In the genomic region with DNA sequence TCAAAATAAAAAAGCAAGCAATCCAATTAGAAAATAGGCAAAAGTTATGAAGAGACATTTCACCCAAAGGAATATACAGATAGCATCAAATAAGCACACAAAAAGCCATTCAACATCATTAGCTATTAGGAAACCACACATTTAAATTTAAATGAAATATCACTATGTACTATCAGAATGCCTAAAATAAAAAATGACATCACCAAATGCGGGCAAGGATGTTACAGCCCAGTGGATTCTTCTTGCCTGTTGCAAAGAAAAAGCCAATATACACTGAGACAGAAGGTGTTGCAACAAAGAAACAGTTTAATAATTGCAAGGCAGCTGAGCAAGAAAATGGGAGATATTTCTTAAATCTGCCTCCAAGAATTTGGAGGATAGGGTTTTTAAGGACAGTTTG, we compare ENCODE assay signal across 22 cellular contexts. TPM values are rescaled to one million over a fixed set of nuclear protein-coding genes. Genes with fewer than 3 reads are reported as not detected.
A peak's percentile ranks its signal among the peaks of the same experiment; 100 is the strongest.
DNase-seq lines count a peak whose midpoint lies in the region; ATAC-seq, FAIRE-seq and TF ChIP-seq lines count a peak whose summit lies in the region.
"Had no signal": no experiment of that assay in that cellular context is flagged by ENCODE, and none has a peak within 500 bp of the region (broad histone marks: within the 10 kb centered on the region; RNA-seq: fewer than 3 reads in every experiment).

No MANE protein-coding gene starts in this region.

- FAIRE-seq in HepG2 (lab: Jason Lieb, UNC) = no peak
- no peak for FAIRE-seq in K562 (lab: Jason Lieb, UNC)
- FAIRE-seq: A204.1, D721Med, GM12891, GM18507, H1 had no signal

- BruUV-seq in HepG2 (replicated peaks; lab: Mats Ljungman, UMichigan) (no TSS peak), K562 (replicated peaks; lab: Mats Ljungman, UMichigan) (no TSS peak)

- no peaks in the 10 kb centered on the region for H4K20me1 ChIP-seq in HepG2 (ENCODE audit: insufficient read depth, low read length)
- H4K20me1 ChIP-seq in K562 (replicated peaks; ENCODE audit: control insufficient read depth, insufficient read depth, low read length) = no peaks in the 10 kb centered on the region
- H4K20me1 ChIP-seq: BLaER1 had no signal

- TF ChIP-seq POLR2A in HepG2 (IDR thresholded peaks at IDR 0.05; ENCODE audit: insufficient read depth in 1 of 2, low read depth in 2 of 2, low read length in 2 of 2) (no peak), right lobe of liver (IDR thresholded peaks at IDR 0.05) (no peak), K562 (conservative IDR thresholded peaks at IDR 0.05) (no peak)

- H3K18ac ChIP-seq in trophoblast cell (ENCODE audit: low read length) = no peak overlapping the region

- H3K79me1 ChIP-seq in trophoblast cell (ENCODE audit: low read length) = no peaks in the 10 kb centered on the region

- H3K79me2 ChIP-seq in HepG2 (ENCODE audit: insufficient read depth, low read length) (no peaks in the 10 kb centered on the region), K562 (ENCODE audit: control insufficient read depth, insufficient read depth, low read length) (no peaks in the 10 kb centered on the region), trophoblast cell (ENCODE audit: control insufficient read depth, insufficient read depth, low read length, poor library complexity) (peaks cover 2% of the 10 kb centered on the region)

- no peak overlapping the region for H3K4me2 ChIP-seq in HepG2 (ENCODE audit: low read depth, low read length)
- no peak overlapping the region for H3K4me2 ChIP-seq in K562 (ENCODE audit: insufficient read depth, low read length)
- H3K4me2 ChIP-seq in trophoblast cell (ENCODE audit: low read length) = no peak overlapping the region
- H3K4me2 ChIP-seq: BLaER1 had no signal

- no peak overlapping the region for H3K4ac ChIP-seq in trophoblast cell (ENCODE audit: low read depth, low read length)

- no peak overlapping the region for H4K8ac ChIP-seq in trophoblast cell (ENCODE audit: low read depth, low read length)

- TF ChIP-seq RAD21 in HepG2 (CRISPR knock-in tag; IDR thresholded peaks at IDR 0.05) (no peak), K562 (CRISPR knock-in tag; conservative IDR thresholded peaks at IDR 0.05 in 1 of 2, IDR thresholded peaks at IDR 0.05 in 1 of 2) (no peak)

- TF ChIP-seq EP300 in HepG2 (IDR thresholded peaks at IDR 0.05; ENCODE audit: low read depth in 2 of 2, low read length in 2 of 2) (no peak), HepG2 (CRISPR knock-in tag; IDR thresholded peaks at IDR 0.05; ENCODE audit: borderline replicate concordance) (no peak), K562 (IDR thresholded peaks at IDR 0.05; ENCODE audit: low read length) (no peak)

- in situ Hi-C loops in HepG2 (cut with HindIII; ENCODE audit: extremely low pct_ligation_motif_present, low pct_unique_long_range_greater_than_20kb) (no loop called here), K562 (cut with MboI) (no loop called here)

- H3K9me3 ChIP-seq in HepG2 (ENCODE audit: low read length) = no peaks in the 10 kb centered on the region
- H3K9me3 ChIP-seq in right lobe of liver = no peaks in the 10 kb centered on the region
- no peaks in the 10 kb centered on the region; the same call in 1 of the 2 replicates for H3K9me3 ChIP-seq in K562 (replicated peaks; ENCODE audit: control insufficient read depth, insufficient read depth, low read depth, low read length)
- H3K9me3 ChIP-seq in trophoblast cell (ENCODE audit: insufficient read depth, low read depth, low read length) = no peaks in the 10 kb centered on the region

- H4K91ac ChIP-seq in trophoblast cell (ENCODE audit: low read depth, low read length) = no peak overlapping the region

- H3K4me1 ChIP-seq in HepG2 (ENCODE audit: insufficient read depth, low read length) (peaks cover 20% of the 10 kb centered on the region), right lobe of liver (no peaks in the 10 kb centered on the region), K562 (replicated peaks in 1 of 2; ENCODE audit: control insufficient read depth in 2 of 2, insufficient read depth in 2 of 2, low read length in 2 of 2) (peaks cover 12 to 15% of the 10 kb centered on the region in 2 experiments; a peak in 3 of 5 replicates), trophoblast cell (ENCODE audit: control insufficient read depth in 1 of 2, insufficient read depth in 2 of 2, low read length in 2 of 2) (peaks cover 0 to 2% of the 10 kb centered on the region in 2 experiments)
- H3K4me1 ChIP-seq: BLaER1 had no signal

- TF ChIP-seq CTCF in HepG2 (CRISPR knock-in tag; IDR thresholded peaks at IDR 0.05) (no peak), right lobe of liver (IDR thresholded peaks at IDR 0.05) (no peak), K562 (IDR thresholded peaks at IDR 0.05 in 2 of 3, conservative IDR thresholded peaks at IDR 0.05 in 1 of 3; ENCODE audit: insufficient read depth in 2 of 3, low read depth in 1 of 3, low read length in 3 of 3) (no peak)

- no peak overlapping the region for H2AK5ac ChIP-seq in trophoblast cell (ENCODE audit: low read length)

- 32% methylated on average over 1 of the region's 1 CpG for WGBS in HepG2 (ENCODE audit: low lambda C conversion rate)
- WGBS in right lobe of liver (ENCODE audit: insufficient coverage, low coverage, low lambda C conversion rate, missing lambda C conversion rate) = 63% methylated on average over 1 of the region's 1 CpG
- 45% methylated on average over 1 of the region's 1 CpG for WGBS in K562 (ENCODE audit: insufficient coverage, low coverage, missing lambda C conversion rate)
- WGBS in trophoblast cell (ENCODE audit: extremely low coverage, insufficient coverage, insufficient read length) = no CpG with 5 or more reads among the region's 1 CpG

- H3K9ac ChIP-seq in HepG2 (ENCODE audit: insufficient read depth, low read depth, low read length) (no peak overlapping the region), K562 (ENCODE audit: insufficient read depth in 1 of 2, low read depth in 2 of 2, low read length in 2 of 2) (no peak overlapping the region), trophoblast cell (ENCODE audit: low read length) (no peak overlapping the region)
- H3K9ac ChIP-seq: BLaER1, GM23248 had no signal

- H2BK12ac ChIP-seq in trophoblast cell (ENCODE audit: low read length) = no peak overlapping the region

- CTCF ChIA-PET in HepG2 (lab: Yijun Ruan, JAX; ENCODE audit: low intra/inter-chr PET ratio, low total read pairs) = no interaction called here
- CTCF ChIA-PET in K562 (lab: Yijun Ruan, JAX; ENCODE audit: low intra/inter-chr PET ratio) = no interaction called here

- H2AFZ ChIP-seq in HepG2 (ENCODE audit: low read length) (no peak overlapping the region), K562 (ENCODE audit: low read depth, low read length) (no peak overlapping the region), trophoblast cell (ENCODE audit: insufficient read depth, low read length, poor library complexity) (no peak overlapping the region)
- H2AFZ ChIP-seq: GM23248 had no signal

- POLR2A ChIA-PET in HepG2 (lab: Yijun Ruan, JAX) = no interaction called here
- POLR2A ChIA-PET in K562 (lab: Yijun Ruan, JAX) = interaction anchor here (0.6 to 1.4 kb wide), 5 partner anchors 10 to 203 kb away, joined by 3 read pairs; no protein-coding TSS in a partner anchor

- no peak overlapping the region for H3K23ac ChIP-seq in trophoblast cell (ENCODE audit: low read length)

- no peak overlapping the region for H2BK5ac ChIP-seq in trophoblast cell (ENCODE audit: low read depth, low read length, poor library complexity)

- no peak overlapping the region for H4K12ac ChIP-seq in trophoblast cell (ENCODE audit: low read depth, low read length)

- no peak overlapping the region for H2BK120ac ChIP-seq in trophoblast cell (ENCODE audit: insufficient read depth, low read length, poor library complexity)

- H3K4me3 ChIP-seq in HepG2 (replicated peaks in 1 of 3; ENCODE audit: insufficient read depth in 1 of 3, low read depth in 2 of 3, low read length in 3 of 3) (no peak overlapping the region), right lobe of liver (no peak overlapping the region), K562 (no peak overlapping the region), trophoblast cell (ENCODE audit: low read depth, low read length) (no peak overlapping the region)
- H3K4me3 ChIP-seq: BLaER1, GM23248 had no signal

- H3K9me1 ChIP-seq in K562 (ENCODE audit: control insufficient read depth, insufficient read depth, low read length) = no peaks in the 10 kb centered on the region

- H3K27me3 ChIP-seq in HepG2 (ENCODE audit: control insufficient read depth in 1 of 2, insufficient read depth in 2 of 2, low read length in 2 of 2) = no peaks in the 10 kb centered on the region
- no peaks in the 10 kb centered on the region for H3K27me3 ChIP-seq in right lobe of liver
- no peaks in the 10 kb centered on the region for H3K27me3 ChIP-seq in K562 (ENCODE audit: control insufficient read depth in 2 of 2, insufficient read depth in 2 of 2, low read length in 2 of 2)
- no peaks in the 10 kb centered on the region for H3K27me3 ChIP-seq in trophoblast cell (ENCODE audit: insufficient read depth, low read length)
- H3K27me3 ChIP-seq: BLaER1 had no signal

- H3K36me3 ChIP-seq in HepG2 (replicated peaks in 1 of 2; ENCODE audit: control insufficient read depth in 1 of 2, insufficient read depth in 2 of 2, low read length in 2 of 2) = no peaks in the 10 kb centered on the region
- H3K36me3 ChIP-seq in right lobe of liver = no peaks in the 10 kb centered on the region
- H3K36me3 ChIP-seq in K562 (ENCODE audit: control insufficient read depth, insufficient read depth, low read length) = no peaks in the 10 kb centered on the region
- no peaks in the 10 kb centered on the region for H3K36me3 ChIP-seq in trophoblast cell (ENCODE audit: control insufficient read depth in 1 of 2, insufficient read depth in 2 of 2, low read length in 2 of 2)
- H3K36me3 ChIP-seq: BLaER1 had no signal

- no peak overlapping the region for H3K27ac ChIP-seq in HepG2 (ENCODE audit: extremely low read length, insufficient read depth, low read length)
- H3K27ac ChIP-seq in right lobe of liver = no peak overlapping the region
- no peak overlapping the region for H3K27ac ChIP-seq in K562 (ENCODE audit: extremely low read depth, low read depth, low read length)
- H3K27ac ChIP-seq in trophoblast cell (ENCODE audit: low read depth, low read length) = no peak overlapping the region
- H3K27ac ChIP-seq: 22Rv1, BLaER1, C4-2B, GM23248 had no signal

- intact Hi-C loops in HepG2 (cut with micrococcal nuclease; ENCODE audit: unreplicated experiment) (no loop called here), right lobe of liver (cut with DNase I) (no loop called here), K562 (cut with micrococcal nuclease) (no loop called here)

- no peak for ATAC-seq in HepG2
- no peak for ATAC-seq in right lobe of liver
- ATAC-seq in K562 = no peak
- ATAC-seq in GM21447 (IDR thresholded peaks at IDR 0.05; ENCODE audit: unreplicated experiment) = no peak

- DNase-seq in HepG2 (ENCODE audit: low spot score) (no peak), right lobe of liver (no peak), K562 (ENCODE audit: extremely low read depth in 1 of 4, low spot score in 3 of 4) (no peak), trophoblast cell (peak; percentile 20 to 41), GM19238 (ENCODE audit: insufficient read length, low spot score) (no peak)
- DNase-seq: CD4-positive, CD25-positive, alpha-beta regulatory T cell; CD8-positive, alpha-beta memory T cell; DMS 273 treated with DMSO at 0.1 percent for 48 hours; DMS79; EL; GDM1; GM23248; H9 had no signal

- no peak overlapping the region for H3K14ac ChIP-seq in trophoblast cell (ENCODE audit: low read length)

RNA-seq across cellular contexts. Expression of a gene that starts 31.0 kb away (rescaled TPM):
- total RNA-seq in HepG2 (2016; rRNA removed; fragmentation: Illumina TruSeq; extraction: Trizol) (not detected in 2 replicates), right lobe of liver (10 to 100 TPM in 1 of 6 experiments, 1 to 10 TPM in 5; 3.6 to 10.0 (median 5.9) TPM), K562 (2014; rRNA removed) (8.8 and 10.0 TPM in 2 replicates), K562 (2014; rRNA removed; fragmentation: Illumina TruSeq; extraction: Trizol) (15.2 and 16.0 TPM in 2 replicates), K562 (2015; rRNA removed; fragmentation: Illumina TruSeq; extraction: Trizol) (14.9 and 15.1 TPM in 2 replicates), K562 (2021) (13.9 and 16.5 TPM in 2 replicates)
- not detected in 2 replicates for total RNA-seq in HepG2 (2016; cell fraction: cytosol; rRNA removed; fragmentation: Illumina TruSeq; extraction: Trizol; ENCODE audit: low read depth)
- total RNA-seq in HepG2 (2016; cell fraction: insoluble cytoplasmic fraction; rRNA removed; fragmentation: Illumina TruSeq; extraction: Trizol) = 0.06 TPM in 1 of 2 replicates, not detected in the other
- not detected in 2 replicates for total RNA-seq in HepG2 (2016; cell fraction: membrane; rRNA removed; fragmentation: Illumina TruSeq; extraction: Trizol)
- total RNA-seq in HepG2 (2016; cell fraction: nucleus; rRNA removed; fragmentation: Illumina TruSeq; extraction: Trizol) = not detected in 2 replicates
- polyA plus RNA-seq in HepG2 (2011; rRNA removed) (0.04 TPM in 1 of 2 replicates, not detected in the other), K562 (2011; rRNA removed) (10.3 and 11.0 TPM in 2 replicates), K562 (2014; fragmentation: Illumina TruSeq; extraction: Trizol) (9.6 and 10.3 TPM in 2 replicates), K562 (2014; fragmentation: Nextera tagmentation; extraction: Ambion mirVana) (under 1 TPM; 0.13 to 0.39 TPM), K562 (2014; rRNA removed) (5.2 and 5.7 TPM in 2 replicates)
- polyA plus RNA-seq in HepG2 (2011; cell fraction: cytosol; rRNA removed) = not detected in 2 replicates
- not detected in 2 replicates for polyA plus RNA-seq in HepG2 (2011; cell fraction: nucleus; rRNA removed)
- polyA plus RNA-seq in HepG2 (2012) = not detected in 2 replicates
- not detected in 2 replicates for polyA plus RNA-seq in HepG2 (2016; cell fraction: cytosol; fragmentation: Illumina TruSeq; extraction: Trizol; ENCODE audit: low read depth)
- not detected in 2 replicates for polyA plus RNA-seq in HepG2 (2016; cell fraction: insoluble cytoplasmic fraction; fragmentation: Illumina TruSeq; extraction: Trizol; ENCODE audit: low read depth)
- not detected in 2 replicates for polyA plus RNA-seq in HepG2 (2016; cell fraction: membrane; fragmentation: Illumina TruSeq; extraction: Trizol; ENCODE audit: low read depth)
- not detected in 2 replicates for polyA plus RNA-seq in HepG2 (2016; cell fraction: nucleus; fragmentation: Illumina TruSeq; extraction: Trizol; ENCODE audit: insufficient read depth, low read depth)
- polyA minus RNA-seq in HepG2 (2011; rRNA and poly(A)+ RNA removed; ENCODE audit: low replicate concordance) = 13.9 TPM in 1 of 2 replicates, not detected in the other
- not detected in 2 replicates for polyA minus RNA-seq in HepG2 (2011; cell fraction: cytosol; rRNA and poly(A)+ RNA removed)
- not detected in 2 replicates for polyA minus RNA-seq in HepG2 (2011; cell fraction: nucleus; rRNA and poly(A)+ RNA removed)
- 21.3 and 23.7 TPM in 2 replicates for total RNA-seq in K562 (2011; cell fraction: chromatin; rRNA removed; ENCODE audit: low replicate concordance)
- 16.7 and 20.0 TPM in 2 replicates for total RNA-seq in K562 (2011; cell fraction: nucleolus; rRNA removed)
- total RNA-seq in K562 (2011; cell fraction: nucleoplasm; rRNA removed) = 23.1 and 26.4 TPM in 2 replicates
- 5.5 and 9.5 TPM in 2 replicates for polyA plus RNA-seq in K562 (2011; cell fraction: cytosol; rRNA removed)
- 22.9 and 25.9 TPM in 2 replicates for polyA plus RNA-seq in K562 (2011; cell fraction: nucleus; rRNA removed)
- polyA plus RNA-seq in K562 (2012) = 10.1 and 17.6 TPM in 2 replicates
- 22.1 and 24.6 TPM in 2 replicates for polyA minus RNA-seq in K562 (2011; rRNA and poly(A)+ RNA removed)
- 11.5 and 12.0 TPM in 2 replicates for polyA minus RNA-seq in K562 (2011; cell fraction: cytosol; rRNA and poly(A)+ RNA removed)
- 12.0 and 16.4 TPM in 2 replicates for polyA minus RNA-seq in K562 (2011; cell fraction: nucleus; rRNA and poly(A)+ RNA removed)
- 4.5 and 4.7 TPM in 2 replicates for polyA plus RNA-seq in trophoblast cell (2013)

Comparison
In these comparisons a context has a peak if more than half of its experiments do, and no peak if none do; other contexts are left out.
1. DNase-seq: peak in trophoblast cell (2 of 2); none in HepG2 (single experiment), right lobe of liver (0 of 3), K562 (0 of 4) and GM19238 (single experiment).